Comparison of ENCODE assay signal across 8 cellular contexts in genomic region chr22:43152355-43153071, GRCh38. TPM values are rescaled to one million over a fixed set of nuclear protein-coding genes. Genes with fewer than 3 reads are reported as not detected.
DNase-seq lines count a peak whose midpoint lies in the region; ATAC-seq and TF ChIP-seq lines count a peak whose summit lies in the region.

No MANE protein-coding gene starts in this region.

- peak overlapping the region; percentile 74 for H3K27ac Mint-ChIP-seq in CD8-positive, alpha-beta T cell

- in situ Hi-C loops in KBM-7 (cut with MboI; ENCODE audit: low pct_unique_long_range_greater_than_20kb, low sequenced_read_pairs) = no loop called here

- H3K4me1 ChIP-seq in CD8-positive, alpha-beta T cell (ENCODE audit: insufficient read depth, low read length) = peaks cover 12% of the 10 kb centered on the region
- peaks cover 6 to 20% (median 13%) of the 10 kb centered on the region in 4 donors for H3K4me1 ChIP-seq in liver (ENCODE audit: control insufficient read depth in 4 of 4, insufficient read depth in 4 of 4, low read length in 3 of 4)

- H3K27ac ChIP-seq in CD8-positive, alpha-beta T cell (ENCODE audit: low read depth, low read length) = peak overlapping the region; percentile 56
- peak overlapping the region; percentile 32 to 79 for H3K27ac ChIP-seq in liver (ENCODE audit: low read depth in 1 of 2, low read length in 2 of 2)

- peak overlapping the region; percentile 27 to 47 for H3K9ac ChIP-seq in liver (ENCODE audit: low read depth in 1 of 2, low read length in 2 of 2)

- WGBS in liver = 36% methylated on average over 22 of the region's 22 CpGs

- ATAC-seq in CD8-positive, alpha-beta T cell = peak; percentile 88
- ATAC-seq in GM21737 (IDR thresholded peaks at IDR 0.05; ENCODE audit: unreplicated experiment) = no peak
- ATAC-seq in HG03439 (IDR thresholded peaks at IDR 0.05; ENCODE audit: unreplicated experiment) = no peak

- POLR2A ChIA-PET in CD8-positive, alpha-beta T cell (lab: Charles Lee) = interaction anchor here (0.5 to 1.0 kb wide), 2 partner anchors 35 to 1372 kb away, joined by 3 read pairs; partner anchors contain the start of gene TTLL12

- TF ChIP-seq CTCF in CD8-positive, alpha-beta T cell (IDR thresholded peaks at IDR 0.05) = no peak
- TF ChIP-seq CTCF in liver (IDR thresholded peaks at IDR 0.05; ENCODE audit: low read depth, low read length, missing input control) = no peak

- H3K4me1 Mint-ChIP-seq in CD8-positive, alpha-beta T cell (ENCODE audit: low read depth) = peaks cover 22% of the 10 kb centered on the region

- no peaks in the 10 kb centered on the region for H3K27me3 ChIP-seq in CD8-positive, alpha-beta T cell (ENCODE audit: insufficient read depth, low read length)
- no peaks in the 10 kb centered on the region for H3K27me3 ChIP-seq in liver (ENCODE audit: control insufficient read depth in 4 of 4, insufficient read depth in 4 of 4, low read length in 3 of 4)

- intact Hi-C loops in CD8-positive, alpha-beta T cell (cut with DNase I, micrococcal nuclease) = loop anchor here in 1 of 2 experiments (1.0 to 2.0 kb wide), 2 partner anchors 34 to 63 kb away; partner anchors contain the start of genes TTLL1 and TTLL12

- no peaks in the 10 kb centered on the region for H3K9me3 ChIP-seq in CD8-positive, alpha-beta T cell (ENCODE audit: low read length)
- H3K9me3 ChIP-seq in liver (ENCODE audit: control insufficient read depth in 4 of 4, low read length in 3 of 4) = no peaks in the 10 kb centered on the region

- CTCF ChIA-PET in CD8-positive, alpha-beta T cell (lab: Charles Lee) = no interaction called here

- H3K36me3 Mint-ChIP-seq in CD8-positive, alpha-beta T cell = peaks cover 5% of the 10 kb centered on the region

- no peaks in the 10 kb centered on the region for H3K9me3 Mint-ChIP-seq in CD8-positive, alpha-beta T cell

- no peak for TF ChIP-seq RAD21 in liver (IDR thresholded peaks at IDR 0.05)

- no peaks in the 10 kb centered on the region for H3K36me3 ChIP-seq in CD8-positive, alpha-beta T cell (ENCODE audit: insufficient read depth, low read length)
- no peaks in the 10 kb centered on the region for H3K36me3 ChIP-seq in liver (ENCODE audit: control insufficient read depth in 4 of 4, insufficient read depth in 3 of 4, low read depth in 1 of 4, low read length in 3 of 4)

- DNase-seq in CD8-positive, alpha-beta T cell = peak; percentile 19 to 79 (median 62)
- DNase-seq in KBM-7 = peak; percentile 38
- DNase-seq in activated CD4-positive, CD25-positive, alpha-beta regulatory T cell treated with anti-CD3 and anti-CD28 coated beads, Interleukin-2, amount 50 U/mL, for 16 hours (ENCODE audit: low read depth, low spot score) = peak; percentile 23
- peak; percentile 65 for DNase-seq in central memory CD4-positive, alpha-beta T cell
- DNase-seq in stimulated activated CD4-positive, alpha-beta T cell treated with anti-CD3 and anti-CD28 coated beads, Interleukin-4, amount 100 ng/mL, for 48 hours (ENCODE audit: low read depth in 2 of 2) = peak; percentile 38 to 42

- peak overlapping the region; percentile 82 for H3K4me3 Mint-ChIP-seq in CD8-positive, alpha-beta T cell

- peak overlapping the region; percentile 73 for H3K4me3 ChIP-seq in CD8-positive, alpha-beta T cell (ENCODE audit: low read depth, low read length)
- H3K4me3 ChIP-seq in liver (ENCODE audit: low read depth in 1 of 3, low read length in 3 of 3) = peak overlapping the region; percentile 30 to 71 (median 66)

- no peaks in the 10 kb centered on the region for H3K27me3 Mint-ChIP-seq in CD8-positive, alpha-beta T cell (ENCODE audit: low read depth)

TF ChIP-seq in liver, 16 proteins besides CTCF, POLR2A, EP300 and RAD21:
- TF ChIP-seq HNF4G (IDR thresholded peaks at IDR 0.05) = no peak
- no peak for TF ChIP-seq FOXA2 (IDR thresholded peaks at IDR 0.05)
- TF ChIP-seq ATF3 (IDR thresholded peaks at IDR 0.05) = no peak
- TF ChIP-seq GABPA (IDR thresholded peaks at IDR 0.05 in 1 of 2, conservative IDR thresholded peaks at IDR 0.05 in 1 of 2) = no peak
TF ChIP-seq in liver: peak in this region for 0.

RNA-seq across cellular contexts. Expression of gene TSPO, which starts 1.2 kb away (rescaled TPM):
- 10 to 100 TPM; 22.5 to 24.7 TPM for total RNA-seq in CD8-positive, alpha-beta T cell
- 10 to 100 TPM; 27.6 to 30.1 TPM for total RNA-seq in liver
- polyA plus RNA-seq in liver = 10 to 100 TPM; 50.3 to 61.9 TPM

RNA-seq across cellular contexts. Expression of gene MCAT, which starts 9.3 kb away (rescaled TPM):
- 1 to 10 TPM; 5.9 to 7.8 TPM for total RNA-seq in CD8-positive, alpha-beta T cell
- total RNA-seq in liver = 10 to 100 TPM in 1 of 2 donors, 1 to 10 TPM in 1; 8.3 to 14.0 TPM
- 10 to 100 TPM; 15.5 to 22.6 TPM for polyA plus RNA-seq in liver

RNA-seq across cellular contexts. Expression of gene TTLL12, which starts 34.4 kb away (rescaled TPM):
- total RNA-seq in CD8-positive, alpha-beta T cell = 1 to 10 TPM; 5.4 to 6.0 TPM
- 10 to 100 TPM; 19.6 to 43.9 TPM for total RNA-seq in liver
- polyA plus RNA-seq in liver = 10 to 100 TPM; 13.7 to 21.4 TPM

RNA-seq across cellular contexts. Expression of gene BIK, which starts 42.0 kb away (rescaled TPM):
- 1 to 10 TPM; 5.3 to 6.1 TPM for total RNA-seq in CD8-positive, alpha-beta T cell
- under 1 TPM in 1 of 2 donors, not detected in 1; 0.33 TPM for total RNA-seq in liver
- under 1 TPM; 0.23 to 0.89 TPM for polyA plus RNA-seq in liver
